Comparison of ENCODE assay signal across 23 cellular contexts in the genomic region with DNA sequence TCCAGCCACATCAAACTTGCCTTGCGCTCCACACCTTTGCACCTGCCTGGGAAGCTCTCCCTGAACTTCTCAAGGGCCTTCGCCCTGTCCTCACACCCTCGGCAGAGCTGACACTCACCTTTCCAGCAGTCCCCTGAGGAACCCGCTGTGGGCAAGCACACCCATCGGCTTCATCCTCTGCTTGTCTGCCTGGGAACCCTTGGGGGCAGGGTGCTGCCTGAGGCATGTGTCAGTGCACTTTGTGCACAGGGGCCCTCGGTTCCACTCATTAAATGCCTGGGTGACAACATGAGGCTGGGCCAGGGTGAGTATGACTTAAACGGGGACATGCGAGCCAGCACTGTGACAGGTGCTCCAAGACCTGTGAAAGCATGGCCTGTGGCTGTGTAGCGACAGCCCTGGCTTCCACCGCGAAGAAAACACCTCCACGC. TPM values are rescaled to one million over a fixed set of nuclear protein-coding genes. Genes with fewer than 3 reads are reported as not detected.
A peak's percentile ranks its signal among the peaks of the same experiment; 100 is the strongest.
DNase-seq lines count a peak whose midpoint lies in the region; ATAC-seq and TF ChIP-seq lines count a peak whose summit lies in the region.
"Had no signal": no experiment of that assay in that cellular context is flagged by ENCODE, and none has a peak within 500 bp of the region (broad histone marks: within the 10 kb centered on the region; RNA-seq: fewer than 3 reads in every experiment).

No MANE protein-coding gene starts in this region.

- ATAC-seq in DND-41 (ENCODE audit: insufficient read depth, low read depth) = no peak
- ATAC-seq in HG03571 (IDR thresholded peaks at IDR 0.05; ENCODE audit: unreplicated experiment) = no peak
- ATAC-seq in HG02678 (IDR thresholded peaks at IDR 0.05; ENCODE audit: unreplicated experiment) = no peak
- no peak for ATAC-seq in HG02981 (IDR thresholded peaks at IDR 0.05; ENCODE audit: unreplicated experiment)
- ATAC-seq: esophagus mucosa, foreskin keratinocyte had no signal

- no peak overlapping the region for H3K9ac ChIP-seq in DND-41 (ENCODE audit: low read depth, low read length)

- 0 out of 2 replicates have a peak overlapping the region, but pooled peaks have one; percentile 32 for H3K27ac ChIP-seq in DND-41 (ENCODE audit: low read length)
- H3K27ac ChIP-seq in osteoblast (ENCODE audit: low read depth, low read length) = no peak overlapping the region
- H3K27ac ChIP-seq: breast epithelium, foreskin keratinocyte, Peyer's patch had no signal

- H3K4me1 ChIP-seq in DND-41 (ENCODE audit: insufficient read depth, low read length) = peaks cover 34% of the 10 kb centered on the region
- peaks cover 6% of the 10 kb centered on the region for H3K4me1 ChIP-seq in osteoblast (ENCODE audit: insufficient read depth, low read length)
- H3K4me1 ChIP-seq: foreskin keratinocyte had no signal

- H3K36me3 Mint-ChIP-seq in T-helper 2 cell treated with Interferon-gamma antibody and Interleukin-4, amounts not matched to agents 5 μg/mL and 100 μg/mL, for 36 hours (ENCODE audit: low read depth) = no peaks in the 10 kb centered on the region
- H3K36me3 Mint-ChIP-seq in brain = peaks cover 5% of the 10 kb centered on the region

- peaks cover 13% of the 10 kb centered on the region; the same call in 1 of the 2 replicates for H4K20me1 ChIP-seq in DND-41 (ENCODE audit: insufficient read depth, low read length)
- no peaks in the 10 kb centered on the region for H4K20me1 ChIP-seq in osteoblast (ENCODE audit: insufficient read depth, low read length)

- H3K9me3 ChIP-seq in DND-41 (ENCODE audit: insufficient read depth, low read length, severe bottlenecking) (no peaks in the 10 kb centered on the region), osteoblast (ENCODE audit: low read depth, low read length) (no peaks in the 10 kb centered on the region)
- H3K9me3 ChIP-seq: breast epithelium, Peyer's patch had no signal

- H2AFZ ChIP-seq in DND-41 (ENCODE audit: low read depth, low read length) (no peak overlapping the region), osteoblast (ENCODE audit: low read length) (no peak overlapping the region)

- no peak for TF ChIP-seq CTCF in DND-41 (IDR thresholded peaks at IDR 0.05; ENCODE audit: borderline replicate concordance, extremely low read depth, low read length, poor library complexity, severe bottlenecking)
- TF ChIP-seq CTCF in brain (conservative IDR thresholded peaks at IDR 0.05) = no peak
- no peak for TF ChIP-seq CTCF in osteoblast (IDR thresholded peaks at IDR 0.05; ENCODE audit: extremely low read depth, low read depth, low read length)

- H3K4me2 ChIP-seq in DND-41 (ENCODE audit: insufficient read depth, low read length) (no peak overlapping the region), osteoblast (ENCODE audit: insufficient read depth, low read length) (no peak overlapping the region)

- H3K79me2 ChIP-seq in DND-41 (ENCODE audit: insufficient read depth, low read length) = peaks cover 29% of the 10 kb centered on the region
- H3K79me2 ChIP-seq in osteoblast (ENCODE audit: insufficient read depth, low read length) = peaks cover 5% of the 10 kb centered on the region

- H3K4me3 Mint-ChIP-seq in T-helper 2 cell treated with Interferon-gamma antibody and Interleukin-4, amounts not matched to agents 5 μg/mL and 100 μg/mL, for 36 hours = no peak overlapping the region
- peak overlapping the region in 2 of 5 experiments; percentile 15 to 51 for H3K4me3 Mint-ChIP-seq in brain
- H3K4me3 Mint-ChIP-seq: memory B cell had no signal

- H3K27me3 Mint-ChIP-seq in T-helper 2 cell treated with Interferon-gamma antibody and Interleukin-4, amounts not matched to agents 5 μg/mL and 100 μg/mL, for 36 hours (ENCODE audit: low read depth) = no peaks in the 10 kb centered on the region
- no peaks in the 10 kb centered on the region for H3K27me3 Mint-ChIP-seq in brain
- H3K27me3 Mint-ChIP-seq: memory B cell had no signal

- H3K4me1 Mint-ChIP-seq in T-helper 2 cell treated with Interferon-gamma antibody and Interleukin-4, amounts not matched to agents 5 μg/mL and 100 μg/mL, for 36 hours (ENCODE audit: low read depth) = peaks cover 12% of the 10 kb centered on the region
- peaks cover 14% of the 10 kb centered on the region for H3K4me1 Mint-ChIP-seq in brain

- no peaks in the 10 kb centered on the region for H3K9me3 Mint-ChIP-seq in T-helper 2 cell treated with Interferon-gamma antibody and Interleukin-4, amounts not matched to agents 5 μg/mL and 100 μg/mL, for 36 hours
- no peaks in the 10 kb centered on the region for H3K9me3 Mint-ChIP-seq in brain
- H3K9me3 Mint-ChIP-seq: memory B cell had no signal

- H3K4me3 ChIP-seq in DND-41 (ENCODE audit: low read depth in 1 of 2, low read length in 2 of 2) (no peak overlapping the region), osteoblast (ENCODE audit: insufficient read depth, low read length) (no peak overlapping the region)
- H3K4me3 ChIP-seq: breast epithelium, Peyer's patch had no signal

- no peaks in the 10 kb centered on the region for H3K27me3 ChIP-seq in DND-41 (ENCODE audit: insufficient read depth, low read length, poor library complexity)
- no peaks in the 10 kb centered on the region for H3K27me3 ChIP-seq in osteoblast (ENCODE audit: insufficient read depth, low read length)
- H3K27me3 ChIP-seq: breast epithelium, foreskin keratinocyte, Peyer's patch had no signal

- H3K36me3 ChIP-seq in DND-41 (ENCODE audit: insufficient read depth, low read length) (peaks cover 31% of the 10 kb centered on the region), osteoblast (ENCODE audit: insufficient read depth, low read length) (peaks cover 3% of the 10 kb centered on the region)
- H3K36me3 ChIP-seq: breast epithelium had no signal

- H3K27ac Mint-ChIP-seq in T-helper 2 cell treated with Interferon-gamma antibody and Interleukin-4, amounts not matched to agents 5 μg/mL and 100 μg/mL, for 36 hours = peak overlapping the region; percentile 7
- peak overlapping the region in 4 of 5 experiments; percentile 51 to 95 (median 66) for H3K27ac Mint-ChIP-seq in brain
- H3K27ac Mint-ChIP-seq: memory B cell had no signal

- no peak for DNase-seq in T-helper 2 cell treated with Interferon-gamma antibody and Interleukin-4, amounts not matched to agents 5 μg/mL and 100 μg/mL, for 36 hours (ENCODE audit: low spot score)
- DNase-seq in T-helper 2 cell = no peak
- no peak for DNase-seq in DND-41
- peak; percentile 62 for DNase-seq in osteoblast (ENCODE audit: insufficient read length, low spot score, missing footprints)
- DNase-seq: activated CD4-positive, alpha-beta T cell treated with anti-CD3 and anti-CD28 coated beads for 48 hours; activated gamma-delta T cell treated with Interleukin-2 at 50 U/mL for 16 hours; DMS79; effector memory CD4-positive, alpha-beta T cell; foreskin keratinocyte; GOT3; NCI-H1092; NCI-H187; NCI-H526; Peyer's patch; stimulated activated CD4-positive, alpha-beta T cell treated with anti-CD3 and anti-CD28 coated beads, Interleukin-4, amount 100 ng/mL, for 1 hour; stimulated activated naive CD4-positive, alpha-beta T cell had no signal

RNA-seq across cellular contexts. Expression of gene LRFN4, which starts 2.6 kb away (rescaled TPM):
- polyA plus RNA-seq in brain (ENCODE audit: insufficient read depth, low read depth, low replicate concordance) = 34.4 TPM
- 15.9 and 16.3 TPM in 2 replicates for total RNA-seq in osteoblast

RNA-seq across cellular contexts. Expression of gene RCE1, which starts 11.0 kb away (rescaled TPM):
- 24.2 TPM for polyA plus RNA-seq in brain (ENCODE audit: insufficient read depth, low read depth, low replicate concordance)
- total RNA-seq in osteoblast = 11.5 and 18.1 TPM in 2 replicates
